1 cellular context compared by ENCODE assay signal in the genomic region with DNA sequence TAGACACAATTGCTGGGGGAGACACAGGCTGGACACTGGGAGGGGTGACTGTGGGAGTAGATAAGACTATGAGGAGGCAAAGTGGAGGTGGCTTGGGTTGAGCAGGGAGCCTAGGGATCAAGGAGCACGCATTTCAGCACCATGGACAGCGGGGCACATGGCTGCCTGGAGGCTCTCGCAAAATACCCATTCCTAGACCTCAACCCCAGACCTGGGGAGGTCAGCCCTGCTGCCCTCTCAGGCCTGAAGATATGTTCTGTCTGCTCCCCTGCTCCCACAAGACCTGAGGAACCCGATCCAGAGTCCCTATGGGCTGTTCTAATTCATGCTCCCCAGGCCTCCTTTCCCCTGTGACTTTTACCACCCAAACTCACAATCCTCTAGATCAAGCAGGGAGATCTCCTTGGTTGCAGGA.
TF ChIP-seq lines count a peak whose summit lies in the region.

No MANE protein-coding gene starts in this region.

TF ChIP-seq in HepG2, 621 proteins besides CTCF, POLR2A, EP300 and RAD21 (continues in another document):
- TF ChIP-seq NFIB (CRISPR knock-in tag; IDR thresholded peaks at IDR 0.05; ENCODE audit: borderline replicate concordance) (no peak), ZFP1 (CRISPR knock-in tag; IDR thresholded peaks at IDR 0.05) (no peak), ZNF383 (CRISPR knock-in tag; IDR thresholded peaks at IDR 0.05; ENCODE audit: borderline replicate concordance) (no peak), NRL (CRISPR knock-in tag; IDR thresholded peaks at IDR 0.05; ENCODE audit: borderline replicate concordance) (no peak), ELF1 (CRISPR knock-in tag; IDR thresholded peaks at IDR 0.05) (no peak), HOXA7 (CRISPR knock-in tag; IDR thresholded peaks at IDR 0.05) (no peak), MAFK (conservative IDR thresholded peaks at IDR 0.05 in 1 of 2, IDR thresholded peaks at IDR 0.05 in 1 of 2; ENCODE audit: low read length in 2 of 2) (no peak; a peak in 1 of 4 replicates), ZNF670 (CRISPR knock-in tag; IDR thresholded peaks at IDR 0.05; ENCODE audit: borderline replicate concordance) (no peak), SMAD3 (CRISPR knock-in tag; IDR thresholded peaks at IDR 0.05) (peak; percentile 86), SAFB2 (CRISPR knock-in tag; IDR thresholded peaks at IDR 0.05; ENCODE audit: borderline replicate concordance, low read depth) (no peak), KDM6A (CRISPR knock-in tag; IDR thresholded peaks at IDR 0.05; ENCODE audit: low read depth) (no peak), ZNF260 (CRISPR knock-in tag; IDR thresholded peaks at IDR 0.05; ENCODE audit: borderline replicate concordance, low read depth) (no peak), ZNF646 (CRISPR knock-in tag; IDR thresholded peaks at IDR 0.05) (no peak), REPIN1 (CRISPR knock-in tag; IDR thresholded peaks at IDR 0.05; ENCODE audit: borderline replicate concordance, low read depth) (no peak), EED (CRISPR knock-in tag; IDR thresholded peaks at IDR 0.05) (no peak), PAF1 (CRISPR knock-in tag; IDR thresholded peaks at IDR 0.05) (no peak), HINFP (CRISPR knock-in tag; IDR thresholded peaks at IDR 0.05; ENCODE audit: low read depth) (no peak), KAT2B (IDR thresholded peaks at IDR 0.05; ENCODE audit: borderline replicate concordance, low read depth, low read length) (no peak), DPF2 (CRISPR knock-in tag; IDR thresholded peaks at IDR 0.05; ENCODE audit: borderline replicate concordance, low read depth) (no peak), NFYB (CRISPR knock-in tag; IDR thresholded peaks at IDR 0.05) (no peak), PAWR (CRISPR knock-in tag; IDR thresholded peaks at IDR 0.05; ENCODE audit: borderline replicate concordance) (no peak), ZNF614 (CRISPR knock-in tag; IDR thresholded peaks at IDR 0.05; ENCODE audit: borderline replicate concordance) (no peak), SALL1 (CRISPR knock-in tag; IDR thresholded peaks at IDR 0.05) (peak; percentile 90), HMG20A (CRISPR knock-in tag; IDR thresholded peaks at IDR 0.05; ENCODE audit: borderline replicate concordance) (no peak), PCBP2 (optimal IDR thresholded peaks at IDR 0.05; ENCODE audit: low read depth, low read length, poor library complexity, severe bottlenecking) (no peak), ZNF607 (CRISPR knock-in tag; IDR thresholded peaks at IDR 0.05; ENCODE audit: borderline replicate concordance) (peak; percentile 83; the same call in 1 of the 2 replicates), USF2 (IDR thresholded peaks at IDR 0.05; ENCODE audit: low read depth, low read length) (no peak), USF2 (CRISPR knock-in tag; IDR thresholded peaks at IDR 0.05; ENCODE audit: borderline replicate concordance) (no peak), ZNF253 (CRISPR knock-in tag; IDR thresholded peaks at IDR 0.05; ENCODE audit: borderline replicate concordance) (peak; percentile 26; the same call in 1 of the 2 replicates), POLR2G (IDR thresholded peaks at IDR 0.05; ENCODE audit: low read depth, low read length) (no peak), ZNF331 (CRISPR knock-in tag; IDR thresholded peaks at IDR 0.05) (peak; percentile 90), KLF13 (CRISPR knock-in tag; IDR thresholded peaks at IDR 0.05) (no peak), ZNF232 (CRISPR knock-in tag; IDR thresholded peaks at IDR 0.05; ENCODE audit: borderline replicate concordance) (peak; percentile 97), KMT2B (CRISPR knock-in tag; IDR thresholded peaks at IDR 0.05) (peak; percentile 57; the same call in 1 of the 2 replicates), REL (CRISPR knock-in tag; conservative IDR thresholded peaks at IDR 0.05) (no peak), KLF11 (CRISPR knock-in tag; IDR thresholded peaks at IDR 0.05) (peak; percentile 92; the same call in 1 of the 2 replicates), ZBTB21 (CRISPR knock-in tag; IDR thresholded peaks at IDR 0.05) (no peak; the same call in 1 of the 2 replicates), ZBTB42 (CRISPR knock-in tag; IDR thresholded peaks at IDR 0.05) (peak; percentile 73; the same call in 1 of the 2 replicates), FLYWCH1 (CRISPR knock-in tag; IDR thresholded peaks at IDR 0.05) (no peak), HOXA9 (CRISPR knock-in tag; IDR thresholded peaks at IDR 0.05; ENCODE audit: borderline replicate concordance) (no peak; the same call in 1 of the 2 replicates)
- TF ChIP-seq, protein P1, sequence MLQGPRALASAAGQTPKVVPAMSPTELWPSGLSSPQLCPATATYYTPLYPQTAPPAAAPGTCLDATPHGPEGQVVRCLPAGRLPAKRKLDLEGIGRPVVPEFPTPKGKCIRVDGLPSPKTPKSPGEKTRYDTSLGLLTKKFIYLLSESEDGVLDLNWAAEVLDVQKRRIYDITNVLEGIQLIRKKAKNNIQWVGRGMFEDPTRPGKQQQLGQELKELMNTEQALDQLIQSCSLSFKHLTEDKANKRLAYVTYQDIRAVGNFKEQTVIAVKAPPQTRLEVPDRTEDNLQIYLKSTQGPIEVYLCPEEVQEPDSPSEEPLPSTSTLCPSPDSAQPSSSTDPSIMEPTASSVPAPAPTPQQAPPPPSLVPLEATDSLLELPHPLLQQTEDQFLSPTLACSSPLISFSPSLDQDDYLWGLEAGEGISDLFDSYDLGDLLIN (CRISPR knock-in tag; IDR thresholded peaks at IDR 0.05; ENCODE audit: borderline replicate concordance): peak; percentile 50; the same call in 1 of the 2 replicates
- TF ChIP-seq, protein P2, sequence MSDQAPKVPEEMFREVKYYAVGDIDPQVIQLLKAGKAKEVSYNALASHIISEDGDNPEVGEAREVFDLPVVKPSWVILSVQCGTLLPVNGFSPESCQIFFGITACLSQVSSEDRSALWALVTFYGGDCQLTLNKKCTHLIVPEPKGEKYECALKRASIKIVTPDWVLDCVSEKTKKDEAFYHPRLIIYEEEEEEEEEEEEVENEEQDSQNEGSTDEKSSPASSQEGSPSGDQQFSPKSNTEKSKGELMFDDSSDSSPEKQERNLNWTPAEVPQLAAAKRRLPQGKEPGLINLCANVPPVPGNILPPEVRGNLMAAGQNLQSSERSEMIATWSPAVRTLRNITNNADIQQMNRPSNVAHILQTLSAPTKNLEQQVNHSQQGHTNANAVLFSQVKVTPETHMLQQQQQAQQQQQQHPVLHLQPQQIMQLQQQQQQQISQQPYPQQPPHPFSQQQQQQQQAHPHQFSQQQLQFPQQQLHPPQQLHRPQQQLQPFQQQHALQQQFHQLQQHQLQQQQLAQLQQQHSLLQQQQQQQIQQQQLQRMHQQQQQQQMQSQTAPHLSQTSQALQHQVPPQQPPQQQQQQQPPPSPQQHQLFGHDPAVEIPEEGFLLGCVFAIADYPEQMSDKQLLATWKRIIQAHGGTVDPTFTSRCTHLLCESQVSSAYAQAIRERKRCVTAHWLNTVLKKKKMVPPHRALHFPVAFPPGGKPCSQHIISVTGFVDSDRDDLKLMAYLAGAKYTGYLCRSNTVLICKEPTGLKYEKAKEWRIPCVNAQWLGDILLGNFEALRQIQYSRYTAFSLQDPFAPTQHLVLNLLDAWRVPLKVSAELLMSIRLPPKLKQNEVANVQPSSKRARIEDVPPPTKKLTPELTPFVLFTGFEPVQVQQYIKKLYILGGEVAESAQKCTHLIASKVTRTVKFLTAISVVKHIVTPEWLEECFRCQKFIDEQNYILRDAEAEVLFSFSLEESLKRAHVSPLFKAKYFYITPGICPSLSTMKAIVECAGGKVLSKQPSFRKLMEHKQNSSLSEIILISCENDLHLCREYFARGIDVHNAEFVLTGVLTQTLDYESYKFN (CRISPR knock-in tag; conservative IDR thresholded peaks at IDR 0.05): no peak
- TF ChIP-seq, protein P3, sequence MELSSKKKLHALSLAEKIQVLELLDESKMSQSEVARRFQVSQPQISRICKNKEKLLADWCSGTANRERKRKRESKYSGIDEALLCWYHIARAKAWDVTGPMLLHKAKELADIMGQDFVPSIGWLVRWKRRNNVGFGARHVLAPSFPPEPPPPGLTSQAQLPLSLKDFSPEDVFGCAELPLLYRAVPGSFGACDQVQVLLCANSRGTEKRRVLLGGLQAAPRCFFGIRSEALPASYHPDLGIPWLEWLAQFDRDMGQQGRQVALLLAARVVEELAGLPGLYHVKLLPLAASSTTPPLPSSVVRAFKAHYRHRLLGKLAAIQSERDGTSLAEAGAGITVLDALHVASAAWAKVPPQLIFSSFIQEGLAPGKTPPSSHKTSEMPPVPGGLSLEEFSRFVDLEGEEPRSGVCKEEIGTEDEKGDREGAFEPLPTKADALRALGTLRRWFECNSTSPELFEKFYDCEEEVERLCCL (CRISPR knock-in tag; IDR thresholded peaks at IDR 0.05; ENCODE audit: borderline replicate concordance): no peak
- TF ChIP-seq, protein P4, sequence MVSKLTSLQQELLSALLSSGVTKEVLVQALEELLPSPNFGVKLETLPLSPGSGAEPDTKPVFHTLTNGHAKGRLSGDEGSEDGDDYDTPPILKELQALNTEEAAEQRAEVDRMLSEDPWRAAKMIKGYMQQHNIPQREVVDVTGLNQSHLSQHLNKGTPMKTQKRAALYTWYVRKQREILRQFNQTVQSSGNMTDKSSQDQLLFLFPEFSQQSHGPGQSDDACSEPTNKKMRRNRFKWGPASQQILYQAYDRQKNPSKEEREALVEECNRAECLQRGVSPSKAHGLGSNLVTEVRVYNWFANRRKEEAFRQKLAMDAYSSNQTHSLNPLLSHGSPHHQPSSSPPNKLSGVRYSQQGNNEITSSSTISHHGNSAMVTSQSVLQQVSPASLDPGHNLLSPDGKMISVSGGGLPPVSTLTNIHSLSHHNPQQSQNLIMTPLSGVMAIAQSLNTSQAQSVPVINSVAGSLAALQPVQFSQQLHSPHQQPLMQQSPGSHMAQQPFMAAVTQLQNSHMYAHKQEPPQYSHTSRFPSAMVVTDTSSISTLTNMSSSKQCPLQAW (CRISPR knock-in tag; IDR thresholded peaks at IDR 0.05): no peak
- TF ChIP-seq, protein P5, sequence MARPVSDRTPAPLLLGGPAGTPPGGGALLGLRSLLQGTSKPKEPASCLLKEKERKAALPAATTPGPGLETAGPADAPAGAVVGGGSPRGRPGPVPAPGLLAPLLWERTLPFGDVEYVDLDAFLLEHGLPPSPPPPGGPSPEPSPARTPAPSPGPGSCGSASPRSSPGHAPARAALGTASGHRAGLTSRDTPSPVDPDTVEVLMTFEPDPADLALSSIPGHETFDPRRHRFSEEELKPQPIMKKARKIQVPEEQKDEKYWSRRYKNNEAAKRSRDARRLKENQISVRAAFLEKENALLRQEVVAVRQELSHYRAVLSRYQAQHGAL (CRISPR knock-in tag; IDR thresholded peaks at IDR 0.05; ENCODE audit: not compliant biosample characterization): no peak
